Comparison of ENCODE assay signal across 26 cellular contexts in genomic region chr12:61072717-61073116, GRCh38.
"Had no signal": no experiment of that assay in that cellular context is flagged by ENCODE, and none has a peak within 500 bp of the region (broad histone marks: within the 10 kb centered on the region; RNA-seq: fewer than 3 reads in every experiment).

No MANE protein-coding gene starts in this region.

- H3K9ac ChIP-seq: neural progenitor cell had no signal

- H3K27me3 Mint-ChIP-seq: progenitor cell of endocrine pancreas; stimulated activated naive B cell treated with anti-CD40 and anti-IgM and Interleukin-4, amounts not matched to agents 10 μg/mL and 1 μg/mL and 100 μg/mL, for 72 hours; stimulated activated naive CD8-positive, alpha-beta T cell treated with anti-CD3 and anti-CD28 coated beads, Interleukin-15, Interleukin-2, amounts not matched to agents 100 ng/mL and 50 ng/mL, for 24 hours had no signal

- FAIRE-seq: urothelium cell line had no signal

- H3K4me1 Mint-ChIP-seq: natural killer cell; nephron; neural progenitor cell; stimulated activated effector memory CD8-positive, alpha-beta T cell treated with anti-CD3 and anti-CD28 coated beads, Interleukin-12 subunit alpha, Interleukin-12 subunit beta, amount 100 ng/mL, for 72 hours; stimulated activated naive B cell treated with anti-CD40 and anti-IgM and Interleukin-4, amounts not matched to agents 10 μg/mL and 1 μg/mL and 100 μg/mL, for 72 hours had no signal

- H3K27ac ChIP-seq: neural progenitor cell, ovary, psoas muscle, right lobe of liver, sigmoid colon, stomach, thoracic aorta, thyroid gland, tibial nerve, upper lobe of left lung, vagina had no signal

- DNase-seq: natural killer cell; occipital lobe; ovary; psoas muscle; right cardiac atrium; right lobe of liver; sigmoid colon; small intestine; stimulated activated CD4-positive, alpha-beta T cell treated with anti-CD3 and anti-CD28 coated beads, Interleukin-15, amount 100 ng/mL, for 24 hours; stimulated activated CD4-positive, alpha-beta T cell treated with anti-CD3 and anti-CD28 coated beads, Interleukin-2, amount 100 ng/mL, for 24 hours; stimulated activated CD4-positive, alpha-beta T cell treated with anti-CD3 and anti-CD28 coated beads, Interleukin-2, amount 100 ng/mL, for 48 hours; stimulated activated CD4-positive, alpha-beta T cell treated with anti-CD3 and anti-CD28 coated beads, Interleukin-4, amount 100 ng/mL, for 24 hours; stimulated activated naive B cell treated with anti-CD40 and anti-IgM and Interleukin-4, amounts not matched to agents 10 μg/mL and 1 μg/mL and 100 μg/mL, for 72 hours; stimulated activated naive CD4-positive, alpha-beta T cell treated with Interleukin-2 at 50 U/mL for 16 hours; stomach; thyroid gland; upper lobe of left lung had no signal

- H3K4me3 Mint-ChIP-seq: natural killer cell; nephron; neural progenitor cell; stimulated activated effector memory CD8-positive, alpha-beta T cell treated with anti-CD3 and anti-CD28 coated beads, Interleukin-12 subunit alpha, Interleukin-12 subunit beta, amount 100 ng/mL, for 72 hours; stimulated activated naive B cell treated with anti-CD40 and anti-IgM and Interleukin-4, amounts not matched to agents 10 μg/mL and 1 μg/mL and 100 μg/mL, for 72 hours; stimulated activated naive CD8-positive, alpha-beta T cell treated with anti-CD3 and anti-CD28 coated beads, Interleukin-15, Interleukin-2, amounts not matched to agents 100 ng/mL and 50 ng/mL, for 24 hours had no signal

- H2AFZ ChIP-seq: neural progenitor cell had no signal

- H3K4me1 ChIP-seq: neural progenitor cell, psoas muscle, right lobe of liver, sigmoid colon, stomach, thyroid gland, tibial nerve, upper lobe of left lung, vagina had no signal

- H3K9me3 ChIP-seq: ovary, psoas muscle, right lobe of liver, sigmoid colon, stomach, thoracic aorta, thyroid gland, tibial nerve, upper lobe of left lung, vagina had no signal

- H3K4me3 ChIP-seq: neural progenitor cell, ovary, psoas muscle, right lobe of liver, sigmoid colon, stomach, thoracic aorta, thyroid gland, tibial nerve, upper lobe of left lung, vagina had no signal

- H3K9me3 Mint-ChIP-seq: nephron, neural progenitor cell had no signal

- H3K27me3 ChIP-seq: neural progenitor cell, ovary, right lobe of liver, sigmoid colon, stomach, thyroid gland, tibial nerve, upper lobe of left lung, vagina had no signal

- H3K36me3 ChIP-seq: neural progenitor cell, ovary, right lobe of liver, sigmoid colon, stomach, thoracic aorta, thyroid gland, tibial nerve, upper lobe of left lung, vagina had no signal

- H3K27ac Mint-ChIP-seq: natural killer cell; nephron; neural progenitor cell; progenitor cell of endocrine pancreas; stimulated activated effector memory CD8-positive, alpha-beta T cell treated with anti-CD3 and anti-CD28 coated beads, Interleukin-12 subunit alpha, Interleukin-12 subunit beta, amount 100 ng/mL, for 72 hours; stimulated activated naive B cell treated with anti-CD40 and anti-IgM and Interleukin-4, amounts not matched to agents 10 μg/mL and 1 μg/mL and 100 μg/mL, for 72 hours; stimulated activated naive CD8-positive, alpha-beta T cell treated with anti-CD3 and anti-CD28 coated beads, Interleukin-15, Interleukin-2, amounts not matched to agents 100 ng/mL and 50 ng/mL, for 24 hours had no signal

- H3K36me3 Mint-ChIP-seq: neural progenitor cell; stimulated activated effector memory CD8-positive, alpha-beta T cell treated with anti-CD3 and anti-CD28 coated beads, Interleukin-12 subunit alpha, Interleukin-12 subunit beta, amount 100 ng/mL, for 72 hours; stimulated activated naive B cell treated with anti-CD40 and anti-IgM and Interleukin-4, amounts not matched to agents 10 μg/mL and 1 μg/mL and 100 μg/mL, for 72 hours had no signal

- H3K4me2 ChIP-seq: neural progenitor cell had no signal

- ATAC-seq: natural killer cell; psoas muscle; right cardiac atrium; right lobe of liver; stimulated activated effector memory CD8-positive, alpha-beta T cell treated with anti-CD3 and anti-CD28 coated beads, Interleukin-12 subunit alpha, Interleukin-12 subunit beta, amount 100 ng/mL, for 72 hours; stimulated activated naive B cell treated with anti-CD40 and anti-IgM and Interleukin-4, amounts not matched to agents 10 μg/mL and 1 μg/mL and 100 μg/mL, for 72 hours had no signal
